Comparison of ENCODE assay signal across 11 cellular contexts in genomic region chr10:93742633-93743349, GRCh38. TPM values are rescaled to one million over a fixed set of nuclear protein-coding genes. Genes with fewer than 3 reads are reported as not detected.
DNase-seq lines count a peak whose midpoint lies in the region; ATAC-seq and TF ChIP-seq lines count a peak whose summit lies in the region.
"Had no signal": no experiment of that assay in that cellular context is flagged by ENCODE, and none has a peak within 500 bp of the region (broad histone marks: within the 10 kb centered on the region; RNA-seq: fewer than 3 reads in every experiment).

No MANE protein-coding gene starts in this region.

- no peak overlapping the region for H3K27ac ChIP-seq in PC-3 (ENCODE audit: low read length)
- no peak overlapping the region for H3K27ac ChIP-seq in gastroesophageal sphincter
- H3K27ac ChIP-seq: skin epidermis had no signal

- peaks cover 8% of the 10 kb centered on the region; the same call in 1 of the 2 replicates for H3K4me1 ChIP-seq in PC-3 (ENCODE audit: insufficient read depth, low read length)
- no peaks in the 10 kb centered on the region for H3K4me1 ChIP-seq in gastroesophageal sphincter

- H3F3A ChIP-seq in PC-3 (ENCODE audit: low read length, unreplicated experiment): no peaks in the 10 kb centered on the region

- CTCF ChIA-PET in PC-3 (lab: Charles Lee): interaction anchor here (0.6 kb wide), 1 partner anchor 73 kb away, joined by 3 read pairs; no protein-coding TSS in a partner anchor

- H3K4me3 ChIP-seq in PC-3 (ENCODE audit: low read length): no peak overlapping the region
- no peak overlapping the region for H3K4me3 ChIP-seq in gastroesophageal sphincter
- H3K4me3 ChIP-seq: skin epidermis had no signal

- ATAC-seq in GM19452 (IDR thresholded peaks at IDR 0.05; ENCODE audit: unreplicated experiment): peak; percentile 87
- peak; percentile 71 for ATAC-seq in HG03045 (IDR thresholded peaks at IDR 0.05; ENCODE audit: unreplicated experiment)
- ATAC-seq in PC-3: no peak
- ATAC-seq in stimulated activated memory B cell treated with anti-CD40 and anti-IgM and Interleukin-4, amounts not matched to agents 10 μg/mL and 1 μg/mL and 100 μg/mL, for 72 hours: peak; percentile 95
- no peak for ATAC-seq in gastroesophageal sphincter
- ATAC-seq: activated CD4-positive, alpha-beta T cell treated with anti-CD3 and anti-CD28 coated beads for 36 hours had no signal

- H3K36me3 ChIP-seq in PC-3 (ENCODE audit: low read depth, low read length) (no peaks in the 10 kb centered on the region), gastroesophageal sphincter (no peaks in the 10 kb centered on the region)

- H3K27me3 ChIP-seq in PC-3 (ENCODE audit: low read length) (no peaks in the 10 kb centered on the region), gastroesophageal sphincter (no peaks in the 10 kb centered on the region)

- DNase-seq in PC-3: peak; percentile 10
- DNase-seq in stimulated activated CD4-positive, alpha-beta T cell treated with anti-CD3 and anti-CD28 coated beads, Interleukin-2, amount 100 ng/mL, for 24 hours: no peak
- DNase-seq in effector CD4-positive, alpha-beta T cell: no peak
- DNase-seq: activated CD4-positive, alpha-beta T cell treated with anti-CD3 and anti-CD28 coated beads for 36 hours; cerebellar nuclear complex; NCI-H187 treated with DMSO at 0.1 percent for 48 hours had no signal

- no peaks in the 10 kb centered on the region for H3K27me3 Mint-ChIP-seq in stimulated activated memory B cell treated with anti-CD40 and anti-IgM and Interleukin-4, amounts not matched to agents 10 μg/mL and 1 μg/mL and 100 μg/mL, for 72 hours

- H4K20me1 ChIP-seq in PC-3 (ENCODE audit: low read length): no peaks in the 10 kb centered on the region

- H3K9me2 ChIP-seq in PC-3 (replicated peaks; ENCODE audit: low read length): no peaks in the 10 kb centered on the region

- H3K79me2 ChIP-seq in PC-3 (ENCODE audit: low read length): no peaks in the 10 kb centered on the region

- H3K9ac ChIP-seq in PC-3 (ENCODE audit: low read length): no peak overlapping the region

- H2AFZ ChIP-seq in PC-3 (ENCODE audit: low read length): no peak overlapping the region

- no peaks in the 10 kb centered on the region for H3K36me3 Mint-ChIP-seq in stimulated activated memory B cell treated with anti-CD40 and anti-IgM and Interleukin-4, amounts not matched to agents 10 μg/mL and 1 μg/mL and 100 μg/mL, for 72 hours

- POLR2A ChIA-PET in PC-3 (lab: Charles Lee; ENCODE audit: unreplicated experiment): no interaction called here

- H3K4me3 Mint-ChIP-seq in stimulated activated memory B cell treated with anti-CD40 and anti-IgM and Interleukin-4, amounts not matched to agents 10 μg/mL and 1 μg/mL and 100 μg/mL, for 72 hours: no peak overlapping the region
- H3K4me3 Mint-ChIP-seq: activated CD4-positive, alpha-beta T cell treated with anti-CD3 and anti-CD28 coated beads for 36 hours had no signal

- intact Hi-C loops in PC-3 (cut with micrococcal nuclease): no loop called here

- TF ChIP-seq POLR2A in gastroesophageal sphincter (IDR thresholded peaks at IDR 0.05): no peak

- peak overlapping the region; percentile 56 for H3K27ac Mint-ChIP-seq in stimulated activated memory B cell treated with anti-CD40 and anti-IgM and Interleukin-4, amounts not matched to agents 10 μg/mL and 1 μg/mL and 100 μg/mL, for 72 hours
- H3K27ac Mint-ChIP-seq: activated CD4-positive, alpha-beta T cell treated with anti-CD3 and anti-CD28 coated beads for 36 hours had no signal

- no peak overlapping the region for H3K4me2 ChIP-seq in PC-3 (ENCODE audit: low read length)

- WGBS in gastroesophageal sphincter (ENCODE audit: low coverage in 1 of 2), 2 donors: 60 to 76% methylated on average over 7 to 8 of the region's 8 CpGs

- no TSS peak for BruUV-seq in PC-3 (replicated peaks; lab: Mats Ljungman, UMichigan)

- TF ChIP-seq CTCF in PC-3 (conservative IDR thresholded peaks at IDR 0.05; ENCODE audit: low read depth, low read length) (no peak), gastroesophageal sphincter (IDR thresholded peaks at IDR 0.05) (no peak)

- no peak for TF ChIP-seq EP300 in gastroesophageal sphincter (IDR thresholded peaks at IDR 0.05)

- H3K9me3 Mint-ChIP-seq in stimulated activated memory B cell treated with anti-CD40 and anti-IgM and Interleukin-4, amounts not matched to agents 10 μg/mL and 1 μg/mL and 100 μg/mL, for 72 hours: peaks cover 3% of the 10 kb centered on the region

- no peaks in the 10 kb centered on the region for H3K9me3 ChIP-seq in PC-3 (ENCODE audit: low read length)
- H3K9me3 ChIP-seq in gastroesophageal sphincter: no peaks in the 10 kb centered on the region

- peaks cover 18% of the 10 kb centered on the region for H3K4me1 Mint-ChIP-seq in stimulated activated memory B cell treated with anti-CD40 and anti-IgM and Interleukin-4, amounts not matched to agents 10 μg/mL and 1 μg/mL and 100 μg/mL, for 72 hours
- H3K4me1 Mint-ChIP-seq: activated CD4-positive, alpha-beta T cell treated with anti-CD3 and anti-CD28 coated beads for 36 hours had no signal

RNA-seq across cellular contexts. Expression of gene LGI1, which starts 14.9 kb away (rescaled TPM):
- total RNA-seq in PC-3 (2014; rRNA removed): not detected in 2 replicates
- total RNA-seq in gastroesophageal sphincter: 1 to 10 TPM in 1 of 4 donors, under 1 TPM in 2, not detected in 1; 0.17 to 1.9 (median 0.35) TPM
- total RNA-seq: activated CD4-positive, alpha-beta T cell treated with anti-CD3 and anti-CD28 coated beads for 36 hours had no signal

RNA-seq across cellular contexts. Expression of gene FRA10AC1, which starts 40.4 kb away (rescaled TPM):
- 3.8 and 5.5 TPM in 2 replicates for total RNA-seq in PC-3 (2014; rRNA removed)
- 10 to 100 TPM in 2 of 4 donors, 1 to 10 TPM in 2; 8.4 to 28.6 (median 14.3) TPM for total RNA-seq in gastroesophageal sphincter

Comparison
In these comparisons a context has a peak if more than half of its experiments do, and no peak if none do; other contexts are left out.
1. ATAC-seq: peak in GM19452 (single experiment), HG03045 (single experiment) and stimulated activated memory B cell treated with anti-CD40 and anti-IgM and Interleukin-4, amounts not matched to agents 10 μg/mL and 1 μg/mL and 100 μg/mL, for 72 hours (single experiment); none in PC-3 (single experiment) and gastroesophageal sphincter (single experiment).